In the genomic region with DNA sequence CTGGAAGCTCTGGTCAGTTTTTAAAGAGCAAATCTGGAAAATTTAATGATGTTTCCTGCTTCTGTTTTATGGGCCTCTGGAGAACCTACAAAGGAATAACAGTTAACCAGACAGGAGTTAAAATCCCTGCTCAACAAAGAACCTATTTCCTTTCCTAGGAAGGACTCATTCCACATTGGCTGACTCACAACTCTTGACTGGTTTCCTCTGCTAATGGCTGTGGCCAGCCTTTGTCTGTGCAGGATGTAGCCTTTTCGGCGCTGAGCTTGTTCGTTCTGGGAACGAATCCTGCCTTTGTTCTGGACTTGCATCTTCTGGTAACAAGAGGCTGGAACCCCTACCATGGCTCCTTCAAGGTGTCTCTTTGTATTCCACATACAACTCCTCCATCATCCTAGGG, we compare ENCODE assay signal across 11 cellular contexts.
DNase-seq lines count a peak whose midpoint lies in the region; FAIRE-seq and TF ChIP-seq lines count a peak whose summit lies in the region.
"Had no signal": no experiment of that assay in that cellular context is flagged by ENCODE, and none has a peak within 500 bp of the region (broad histone marks: within the 10 kb centered on the region; RNA-seq: fewer than 3 reads in every experiment).

No MANE protein-coding gene starts in this region.

- no peak for TF ChIP-seq CTCF in OCI-LY7 (conservative IDR thresholded peaks at IDR 0.05; ENCODE audit: low read length)
- no peak for TF ChIP-seq CTCF in BE2C (IDR thresholded peaks at IDR 0.05; ENCODE audit: low read depth, low read length)

- no peaks in the 10 kb centered on the region for H3K27me3 ChIP-seq in BE2C
- H3K27me3 ChIP-seq: SJCRH30 had no signal

- H3K4me3 ChIP-seq in OCI-LY7 (ENCODE audit: low read depth, low read length, poor library complexity, severe bottlenecking) (no peak overlapping the region), BE2C (ENCODE audit: low read depth, low read length) (no peak overlapping the region)
- H3K4me3 ChIP-seq: SJCRH30 had no signal

- no TSS peak for BruUV-seq in OCI-LY7 (replicated peaks; lab: Mats Ljungman, UMichigan)

- no peaks in the 10 kb centered on the region for H3K9me3 ChIP-seq in OCI-LY7 (ENCODE audit: low read length)
- H3K9me3 ChIP-seq in BE2C: no peaks in the 10 kb centered on the region

- CTCF ChIA-PET in OCI-LY7 (lab: Charles Lee; ENCODE audit: unreplicated experiment): no interaction called here

- no peaks in the 10 kb centered on the region for H3K79me2 ChIP-seq in OCI-LY7 (ENCODE audit: insufficient read depth, low read depth, low read length)

- no peaks in the 10 kb centered on the region for H3K36me3 ChIP-seq in OCI-LY7 (ENCODE audit: insufficient read depth, low read length)
- H3K36me3 ChIP-seq in BE2C: no peaks in the 10 kb centered on the region; the same call in none of the 2 replicates
- H3K36me3 ChIP-seq: SJCRH30 had no signal

- H3K4me2 ChIP-seq in OCI-LY7 (ENCODE audit: low read length): no peak overlapping the region

- no peak for FAIRE-seq in HTR-8/SVneo (lab: Jason Lieb, UNC)

- H3K9me2 ChIP-seq in OCI-LY7 (ENCODE audit: insufficient read depth, low read length): no peaks in the 10 kb centered on the region

- no peaks in the 10 kb centered on the region for H4K20me1 ChIP-seq in OCI-LY7 (ENCODE audit: insufficient read depth, low read length)

- H3K4me1 ChIP-seq in OCI-LY7 (ENCODE audit: insufficient read depth, low read length, poor library complexity, severe bottlenecking) (no peaks in the 10 kb centered on the region), BE2C (peaks cover 4% of the 10 kb centered on the region; the same call in 1 of the 2 replicates)

- DNase-seq in HTR-8/SVneo (ENCODE audit: insufficient read length, low spot score) (peak; percentile 25), astrocyte of the hippocampus (ENCODE audit: low read depth, low spot score) (peak; percentile 86), iris pigment epithelial cell (ENCODE audit: low read depth) (peak; percentile 68), stromal cell of bone marrow (ENCODE audit: low read depth) (peak; percentile 47), NCI-H146 treated with DMSO at 0.1 percent for 48 hours (lab: John Stamatoyannopoulos, UW; ENCODE audit: unreplicated experiment) (no peak), OCI-LY7 (ENCODE audit: low spot score) (no peak), BE2C (no peak), caudate nucleus (lab: John Stamatoyannopoulos, UW) (no peak)
- DNase-seq: activated CD8-positive, alpha-beta memory T cell treated with anti-CD3 and anti-CD28 coated beads for 24 hours; NCI-H1436 treated with DMSO at 0.1 percent for 48 hours had no signal

- no peak overlapping the region for H2AFZ ChIP-seq in OCI-LY7 (ENCODE audit: low read length)

- H3K27ac ChIP-seq in OCI-LY7 (ENCODE audit: low read depth, low read length, poor library complexity, severe bottlenecking) (no peak overlapping the region), caudate nucleus (ENCODE audit: low read depth, low read length) (no peak overlapping the region)
- H3K27ac ChIP-seq: SJCRH30 had no signal

- POLR2A ChIA-PET in OCI-LY7 (lab: Charles Lee): interaction anchor here (0.5 to 1.1 kb wide), 4 partner anchors 14 to 139 kb away, joined by 3 to 4 read pairs (median 3); no protein-coding TSS in a partner anchor

- intact Hi-C loops in OCI-LY7 (cut with micrococcal nuclease; ENCODE audit: unreplicated experiment): no loop called here

Comparison
In these comparisons a context has a peak if more than half of its experiments do, and no peak if none do; other contexts are left out.
1. DNase-seq: peak in HTR-8/SVneo (single experiment), astrocyte of the hippocampus (single experiment), iris pigment epithelial cell (single experiment) and stromal cell of bone marrow (single experiment); none in NCI-H146 treated with DMSO at 0.1 percent for 48 hours (single experiment), OCI-LY7 (single experiment), BE2C (single experiment) and caudate nucleus (0 of 61).